ENCODE assay signal across 30 cellular contexts in genomic region chr3:15651396-15651795, GRCh38.
"Had no signal": no experiment of that assay in that cellular context is flagged by ENCODE, and none has a peak within 500 bp of the region (broad histone marks: within the 10 kb centered on the region; RNA-seq: fewer than 3 reads in every experiment).

No MANE protein-coding gene starts in this region.

- H3K27ac ChIP-seq: brain microvascular endothelial cell, heart right ventricle, left lung, lower lobe of right lung, ovary, psoas muscle, stomach, thyroid gland, VCaP had no signal

- H3K27ac Mint-ChIP-seq: activated CD4-positive, alpha-beta memory T cell treated with anti-CD3 and anti-CD28 coated beads, Interleukin-2, amount 10 ng/mL, durations not matched to agents 7 days and 5 days; activated T-cell treated with anti-CD3 and anti-CD28 coated beads, Interleukin-2, amount 50 U/mL, for 24 hours; endodermal cell; natural killer cell; stimulated activated memory B cell treated with anti-CD40 and anti-IgM and Interleukin-4, amounts not matched to agents 10 μg/mL and 1 μg/mL and 100 μg/mL, for 72 hours; T-helper 1 cell treated with Interleukin-12 subunit alpha and Interleukin-12 subunit beta and Interleukin-4 antibody, amounts not matched to agents 30 μg/mL and 1 μg/mL, for 36 hours had no signal

- DNase-seq: activated CD4-positive, alpha-beta memory T cell treated with anti-CD3 and anti-CD28 coated beads, Interleukin-2, amount 10 ng/mL, durations not matched to agents 7 days and 5 days; activated CD4-positive, alpha-beta T cell treated with anti-CD3 and anti-CD28 coated beads for 48 hours; activated CD8-positive, alpha-beta memory T cell treated with anti-CD3 and anti-CD28 coated beads, Interleukin-2, amount 50 U/mL, for 48 hours; activated gamma-delta T cell treated with Interleukin-2 at 50 U/mL for 16 hours; activated naive CD4-positive, alpha-beta T cell treated with anti-CD3 and anti-CD28 coated beads, Interleukin-2, amount 50 U/mL, for 16 hours; activated T-cell treated with anti-CD3 and anti-CD28 coated beads, Interleukin-2, amount 50 U/mL, for 24 hours; amniotic stem cell; brain microvascular endothelial cell; endodermal cell; foreskin melanocyte; heart right ventricle; kidney glomerular epithelial cell; left lung; lower lobe of right lung; mesendoderm; natural killer cell; ovary; psoas muscle; stimulated activated CD4-positive, alpha-beta T cell treated with anti-CD3 and anti-CD28 coated beads, Interleukin-1b, Interleukin-23, amount 100 ng/mL, for 48 hours; stimulated activated CD4-positive, alpha-beta T cell treated with anti-CD3 and anti-CD28 coated beads, Interleukin-4, amount 100 ng/mL, for 4 hours; stimulated activated CD8-positive, alpha-beta memory T cell treated with anti-CD3 and anti-CD28 coated beads, Interleukin-4, amount 100 ng/mL, for 48 hours; stomach; T-helper 9 cell; thyroid gland had no signal

- H3K4me3 Mint-ChIP-seq: activated CD4-positive, alpha-beta memory T cell treated with anti-CD3 and anti-CD28 coated beads, Interleukin-2, amount 10 ng/mL, durations not matched to agents 7 days and 5 days; activated T-cell treated with anti-CD3 and anti-CD28 coated beads, Interleukin-2, amount 50 U/mL, for 24 hours; endodermal cell; natural killer cell; stimulated activated memory B cell treated with anti-CD40 and anti-IgM and Interleukin-4, amounts not matched to agents 10 μg/mL and 1 μg/mL and 100 μg/mL, for 72 hours; T-helper 1 cell treated with Interleukin-12 subunit alpha and Interleukin-12 subunit beta and Interleukin-4 antibody, amounts not matched to agents 30 μg/mL and 1 μg/mL, for 36 hours had no signal

- H3K4me2 ChIP-seq: smooth muscle cell had no signal

- H3K36me3 ChIP-seq: brain microvascular endothelial cell, heart right ventricle, left lung, lower lobe of right lung, ovary, stomach, thyroid gland had no signal

- H3K9me3 ChIP-seq: thyroid gland had no signal

- H3K4me1 Mint-ChIP-seq: endodermal cell had no signal

- H3K4me3 ChIP-seq: heart right ventricle, left lung, lower lobe of right lung, ovary, psoas muscle, smooth muscle cell, stomach, thyroid gland had no signal

- ATAC-seq: activated CD4-positive, CD25-positive, alpha-beta regulatory T cell treated with anti-CD3 and anti-CD28 coated beads, Interleukin-2, amount 50 U/mL, for 24 hours; esophagus mucosa; left lung; lower lobe of right lung; natural killer cell; psoas muscle; stimulated activated memory B cell treated with anti-CD40 and anti-IgM and Interleukin-4, amounts not matched to agents 10 μg/mL and 1 μg/mL and 100 μg/mL, for 72 hours had no signal

- H3K27me3 ChIP-seq: brain microvascular endothelial cell, heart right ventricle, left lung, ovary, stomach, thyroid gland had no signal
